18 cellular contexts compared by ENCODE assay signal in the genomic region with DNA sequence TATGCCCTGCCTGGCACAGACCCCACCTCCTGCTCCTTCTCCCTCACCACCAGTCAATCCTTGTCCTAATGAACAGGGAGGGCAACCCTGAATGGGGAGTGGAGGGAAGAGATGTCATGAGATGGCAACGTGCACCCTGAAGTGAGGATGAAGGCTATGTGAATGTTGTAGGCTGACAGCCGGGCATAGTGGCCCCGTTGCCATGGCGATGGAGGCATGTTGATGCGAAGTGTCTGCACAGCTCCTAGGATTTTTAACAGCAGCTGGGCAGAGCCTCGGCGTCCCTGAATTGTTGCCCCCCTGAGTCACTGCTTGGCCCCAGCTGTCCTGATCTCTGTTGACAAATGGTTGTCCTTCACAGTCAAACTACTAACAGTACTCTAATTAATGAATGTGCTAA. TPM values are rescaled to one million over a fixed set of nuclear protein-coding genes. Genes with fewer than 3 reads are reported as not detected.
A peak's percentile ranks its signal among the peaks of the same experiment; 100 is the strongest.
DNase-seq lines count a peak whose midpoint lies in the region; ATAC-seq and TF ChIP-seq lines count a peak whose summit lies in the region.
"Had no signal": no experiment of that assay in that cellular context is flagged by ENCODE, and none has a peak within 500 bp of the region (broad histone marks: within the 10 kb centered on the region; RNA-seq: fewer than 3 reads in every experiment).

No MANE protein-coding gene starts in this region.

- no peaks in the 10 kb centered on the region for H4K20me1 ChIP-seq in GM23338 (replicated peaks; ENCODE audit: insufficient read depth)

- no peak for ATAC-seq in GM23338
- ATAC-seq in natural killer cell = no peak
- no peak for ATAC-seq in GM21825 (IDR thresholded peaks at IDR 0.05; ENCODE audit: unreplicated experiment)
- no peak for ATAC-seq in heart right ventricle

- H3K27ac ChIP-seq in GM23338 (ENCODE audit: low read depth) (no peak overlapping the region), coronary artery (no peak overlapping the region), neutrophil (peak overlapping the region; percentile 47), heart right ventricle (no peak overlapping the region)
- H3K27ac ChIP-seq: uterus had no signal

- H3K9me2 ChIP-seq in GM23338 (ENCODE audit: insufficient read depth) = peaks cover 3% of the 10 kb centered on the region; the same call in 1 of the 2 replicates

- H3K27ac Mint-ChIP-seq in GM23338 (no peak overlapping the region), natural killer cell (no peak overlapping the region)
- H3K27ac Mint-ChIP-seq: activated CD4-positive, alpha-beta memory T cell treated with anti-CD3 and anti-CD28 coated beads for 36 hours; activated T-helper 2 cell treated with anti-CD3 and anti-CD28 coated beads, Interferon-gamma antibody, Interleukin-2, Interleukin-4, amounts not matched to agents 10 μg/mL and 5 μg/mL and 100 μg/mL, durations not matched to agents 14 hours and 24 hours and 36 hours had no signal

- H3K4me1 Mint-ChIP-seq in GM23338 (no peaks in the 10 kb centered on the region; the same call in 2 of the 3 replicates), natural killer cell (peaks cover 13 to 15% of the 10 kb centered on the region in 2 donors)

- no peaks in the 10 kb centered on the region for H3K36me3 ChIP-seq in GM23338 (ENCODE audit: insufficient read depth)
- H3K36me3 ChIP-seq in neutrophil = no peaks in the 10 kb centered on the region
- no peaks in the 10 kb centered on the region for H3K36me3 ChIP-seq in heart right ventricle
- H3K36me3 ChIP-seq: uterus had no signal

- H3K4me3 Mint-ChIP-seq in GM23338 (no peak overlapping the region), natural killer cell (no peak overlapping the region)
- H3K4me3 Mint-ChIP-seq: activated CD4-positive, alpha-beta memory T cell treated with anti-CD3 and anti-CD28 coated beads for 36 hours had no signal

- H3K4me3 ChIP-seq in GM23338 (no peak overlapping the region), coronary artery (no peak overlapping the region), neutrophil (ENCODE audit: low read depth in 1 of 2, low read length in 1 of 2) (no peak overlapping the region), heart right ventricle (no peak overlapping the region)
- H3K4me3 ChIP-seq: uterus had no signal

- no peaks in the 10 kb centered on the region for H3K36me3 Mint-ChIP-seq in GM23338 (ENCODE audit: low read depth)
- no peaks in the 10 kb centered on the region for H3K36me3 Mint-ChIP-seq in natural killer cell
- H3K36me3 Mint-ChIP-seq: activated CD4-positive, alpha-beta memory T cell treated with anti-CD3 and anti-CD28 coated beads for 36 hours had no signal

- DNase-seq in GM23338 (ENCODE audit: low spot score) (peak; percentile 69), NCI-H446 (lab: John Stamatoyannopoulos, UW) (peak; percentile 24 to 47), coronary artery (ENCODE audit: low spot score) (peak; percentile 54), natural killer cell (no peak), NAMALWA (ENCODE audit: low spot score) (no peak), heart right ventricle (no peak)
- DNase-seq: activated CD4-positive, alpha-beta memory T cell treated with anti-CD3 and anti-CD28 coated beads for 36 hours; AML-193; EL; KBM-7; midbrain; NCI-H226; stimulated activated CD4-positive, alpha-beta T cell treated with anti-CD3 and anti-CD28 coated beads, Interleukin-2, amount 100 ng/mL, for 24 hours; uterus had no signal

- H3K9me3 ChIP-seq in neutrophil = no peaks in the 10 kb centered on the region
- H3K9me3 ChIP-seq in heart right ventricle = no peaks in the 10 kb centered on the region
- H3K9me3 ChIP-seq: uterus had no signal

- no peak overlapping the region for H3K4me2 ChIP-seq in GM23338

- H3K4me1 ChIP-seq in GM23338 (ENCODE audit: insufficient read depth) (no peaks in the 10 kb centered on the region), neutrophil (ENCODE audit: control insufficient read depth in 1 of 2, insufficient read depth in 1 of 2, low read depth in 1 of 2, low read length in 1 of 2) (peaks cover 35 to 47% of the 10 kb centered on the region in 2 experiments), heart right ventricle (peaks cover 0 to 15% (median 0%) of the 10 kb centered on the region in 9 donors)
- H3K4me1 ChIP-seq: uterus had no signal

- H3K79me2 ChIP-seq in GM23338 (replicated peaks; ENCODE audit: insufficient read depth) = no peaks in the 10 kb centered on the region

- H3F3A ChIP-seq in GM23338 (replicated peaks; ENCODE audit: low read depth) = no peaks in the 10 kb centered on the region

- H3K9me3 Mint-ChIP-seq in GM23338 (no peaks in the 10 kb centered on the region), natural killer cell (no peaks in the 10 kb centered on the region)
- H3K9me3 Mint-ChIP-seq: activated CD4-positive, alpha-beta memory T cell treated with anti-CD3 and anti-CD28 coated beads for 36 hours; activated T-helper 2 cell treated with anti-CD3 and anti-CD28 coated beads, Interferon-gamma antibody, Interleukin-2, Interleukin-4, amounts not matched to agents 10 μg/mL and 5 μg/mL and 100 μg/mL, durations not matched to agents 14 hours and 24 hours and 36 hours had no signal

- intact Hi-C loops in natural killer cell (cut with micrococcal nuclease) = no loop called here
- intact Hi-C loops in heart right ventricle (cut with DNase I) = loop anchor here in 2 of 10 donors (5.0 to 10.0 kb wide), 2 partner anchors 52 to 64 kb away; no protein-coding TSS in a partner anchor

- 69 to 76% methylated on average over 7 of the region's 7 CpGs for WGBS in heart right ventricle, 2 donors

- H3K27me3 ChIP-seq in GM23338 (ENCODE audit: insufficient read depth) (no peaks in the 10 kb centered on the region), neutrophil (no peaks in the 10 kb centered on the region), heart right ventricle (peaks cover 0 to 29% (median 0%) of the 10 kb centered on the region in 7 donors)
- H3K27me3 ChIP-seq: uterus had no signal

- H2AFZ ChIP-seq in GM23338 = no peak overlapping the region

- TF ChIP-seq CTCF in GM23338 (conservative IDR thresholded peaks at IDR 0.05; ENCODE audit: low read depth in 2 of 2) (no peak), coronary artery (IDR thresholded peaks at IDR 0.05) (no peak), neutrophil (IDR thresholded peaks at IDR 0.05) (no peak), natural killer cell (IDR thresholded peaks at IDR 0.05) (no peak), heart right ventricle (IDR thresholded peaks at IDR 0.05) (no peak)

- peaks cover 4% of the 10 kb centered on the region for H3K27me3 Mint-ChIP-seq in GM23338 (ENCODE audit: insufficient read depth, low read depth, poor library complexity)
- no peaks in the 10 kb centered on the region for H3K27me3 Mint-ChIP-seq in natural killer cell (ENCODE audit: low read depth in 2 of 2)
- H3K27me3 Mint-ChIP-seq: activated CD4-positive, alpha-beta memory T cell treated with anti-CD3 and anti-CD28 coated beads for 36 hours had no signal

TF ChIP-seq in GM23338, 12 proteins besides CTCF, POLR2A, EP300 and RAD21:
- no peak for TF ChIP-seq EZH2 (IDR thresholded peaks at IDR 0.05; ENCODE audit: low read depth, unreplicated experiment)

RNA-seq across cellular contexts. Expression of a gene that starts 4.8 kb away (rescaled TPM):
- total RNA-seq in GM23338 (2014; rRNA removed; shearing (Covaris generic)) = not detected in 2 replicates
- polyA plus RNA-seq in GM23338 (2016; fragmentation: Nextera tagmentation; extraction: Ambion mirVana) (0.23 TPM in 1 of 2 replicates, not detected in the other), heart right ventricle (10 to 100 TPM in 1 of 2 donors, under 1 TPM in 1; 0.95 to 14.5 TPM)
- total RNA-seq in natural killer cell (100 to 1,000 TPM in 2 of 3 donors, 10 to 100 TPM in 1; 83.9 to 150 (median 114) TPM), heart right ventricle (10 to 100 TPM in 2 of 10 donors, 1 to 10 TPM in 8; 1.0 to 19.5 (median 4.6) TPM)
- total RNA-seq: pulmonary artery endothelial cell had no signal

Comparison
In these comparisons a context has a peak if more than half of its experiments do, and no peak if none do; other contexts are left out.
1. DNase-seq: peak in GM23338 (single experiment), NCI-H446 (2 of 2) and coronary artery (single experiment); none in natural killer cell (single experiment), NAMALWA (single experiment) and heart right ventricle (0 of 2).
2. RNA of a gene that starts 4.8 kb away (total RNA-seq): 83.9 to 150 TPM in natural killer cell; 1.0 to 19.5 TPM in heart right ventricle and not detected in GM23338; every median in the first group is over 4 times any median in the second.